In genomic region chr14:93788557-93789365, GRCh38 we compare ENCODE assay signal across 8 cellular contexts. TPM values are rescaled to one million over a fixed set of nuclear protein-coding genes. Genes with fewer than 3 reads are reported as not detected.
DNase-seq lines count a peak whose midpoint lies in the region; ATAC-seq lines count a peak whose summit lies in the region.

No MANE protein-coding gene starts in this region.

- no peak overlapping the region for H3K9ac ChIP-seq in GM23248

- no peak overlapping the region for H3K27ac ChIP-seq in GM23248

- H3K27me3 ChIP-seq in GM23248 (replicated peaks; ENCODE audit: insufficient read depth), result peaks cover 16% of the 10 kb centered on the region

- no peak overlapping the region for H3K4me2 ChIP-seq in GM23248 (ENCODE audit: unreplicated experiment)

- H2AFZ ChIP-seq in GM23248, result peak overlapping the region; percentile 45; the same call in 1 of the 2 replicates

- no peaks in the 10 kb centered on the region for H3F3A ChIP-seq in GM23248 (ENCODE audit: insufficient read depth)

- DNase-seq in GM23248 (peak; percentile 50), NCI-H748 treated with DMSO at 0.1 percent for 48 hours (lab: John Stamatoyannopoulos, UW) (peak; percentile 74), globus pallidus (ENCODE audit: low spot score) (peak; percentile 83), nucleus accumbens (lab: John Stamatoyannopoulos, UW) (peak in 53 of 56 donors; percentile 10 to 89 (median 70)), mesenteric fat pad (ENCODE audit: low spot score) (no peak), KBM-7 (no peak)

- H3K79me2 ChIP-seq in GM23248 (ENCODE audit: insufficient read depth), result no peaks in the 10 kb centered on the region

- 4 to 5% methylated on average over 53 to 60 of the region's 88 CpGs for WGBS in GM23248 (ENCODE audit: low coverage in 1 of 2, low lambda C conversion rate in 2 of 2, missing lambda C conversion rate in 2 of 2), 2 experiments

- H3K4me3 ChIP-seq in GM23248, result peak overlapping the region; percentile 63

- H3K4me1 ChIP-seq in GM23248 (ENCODE audit: insufficient read depth), result no peaks in the 10 kb centered on the region

- no peaks in the 10 kb centered on the region for H3K9me3 ChIP-seq in GM23248 (ENCODE audit: low read depth)

- H3K36me3 ChIP-seq in GM23248 (ENCODE audit: low read depth), result no peaks in the 10 kb centered on the region

- ATAC-seq in HG02798 (IDR thresholded peaks at IDR 0.05; ENCODE audit: poor library complexity, unreplicated experiment) (no peak), HG03175 (IDR thresholded peaks at IDR 0.05; ENCODE audit: unreplicated experiment) (no peak)

- in situ Hi-C loops in GM23248 (cut with MboI) (no loop called here), KBM-7 (cut with MboI; ENCODE audit: low pct_unique_long_range_greater_than_20kb, low sequenced_read_pairs) (no loop called here)

- no peaks in the 10 kb centered on the region for H3K9me2 ChIP-seq in GM23248 (ENCODE audit: insufficient read depth)

- no peaks in the 10 kb centered on the region for H4K20me1 ChIP-seq in GM23248 (ENCODE audit: insufficient read depth)

RNA-seq across cellular contexts. Expression of gene PRIMA1, which starts 0.5 kb away (rescaled TPM):
- total RNA-seq in GM23248 (2014; rRNA removed; shearing (Covaris generic)), result 0.43 TPM in 1 of 2 replicates, not detected in the other
- polyA plus RNA-seq in GM23248 (2016; fragmentation: Nextera tagmentation; extraction: Ambion mirVana), result not detected in 2 replicates
- 1.3 TPM for total RNA-seq in mesenteric fat pad

Comparison
In these comparisons a context has a peak if more than half of its experiments do, and no peak if none do; other contexts are left out.
1. DNase-seq: peak in GM23248 (single experiment), NCI-H748 treated with DMSO at 0.1 percent for 48 hours (single experiment), globus pallidus (single experiment) and nucleus accumbens (53 of 56); none in mesenteric fat pad (single experiment) and KBM-7 (single experiment).